35 cellular contexts compared by ENCODE assay signal in genomic region chr1:201809876-201810275, GRCh38.
"Had no signal": no experiment of that assay in that cellular context is flagged by ENCODE, and none has a peak within 500 bp of the region (broad histone marks: within the 10 kb centered on the region; RNA-seq: fewer than 3 reads in every experiment).

No MANE protein-coding gene starts in this region.

- H3K9me3 ChIP-seq: MG63 had no signal

- H3K27me3 ChIP-seq: MG63 had no signal

- DNase-seq: Karpas-422, Kasumi-1, MG63, MM.1S, MV-4-11, NCI-H1048, NCI-H1092, NCI-H1092 treated with DMSO at 0.1 percent for 48 hours, NCI-H1105, NCI-H1105 treated with DMSO at 0.1 percent for 48 hours, NCI-H1417, NCI-H1417 treated with DMSO at 0.1 percent for 48 hours, NCI-H1436, NCI-H1436 treated with DMSO at 0.1 percent for 48 hours, NCI-H146, NCI-H1694, NCI-H1694 treated with DMSO at 0.1 percent for 48 hours, NCI-H187, NCI-H187 treated with DMSO at 0.1 percent for 48 hours, NCI-H1930, NCI-H2029, NCI-H2029 treated with DMSO at 0.1 percent for 48 hours, NCI-H2081, NCI-H2081 treated with DMSO at 0.1 percent for 48 hours, NCI-H2107, NCI-H2171, NCI-H2171 treated with DMSO at 0.1 percent for 48 hours, NCI-H2227 treated with DMSO at 0.1 percent for 48 hours, NCI-H226, NCI-H345, NCI-H446, NCI-H446 treated with DMSO at 0.1 percent for 48 hours, NCI-H510A, NCI-H510A treated with DMSO at 0.1 percent for 48 hours had no signal

- H3K4me3 ChIP-seq: MG63 had no signal

- H3K9ac ChIP-seq: KMS-11 had no signal

- H3K4me2 ChIP-seq: KMS-11 had no signal

- H3K27ac ChIP-seq: KMS-11 had no signal
